In the genomic region with DNA sequence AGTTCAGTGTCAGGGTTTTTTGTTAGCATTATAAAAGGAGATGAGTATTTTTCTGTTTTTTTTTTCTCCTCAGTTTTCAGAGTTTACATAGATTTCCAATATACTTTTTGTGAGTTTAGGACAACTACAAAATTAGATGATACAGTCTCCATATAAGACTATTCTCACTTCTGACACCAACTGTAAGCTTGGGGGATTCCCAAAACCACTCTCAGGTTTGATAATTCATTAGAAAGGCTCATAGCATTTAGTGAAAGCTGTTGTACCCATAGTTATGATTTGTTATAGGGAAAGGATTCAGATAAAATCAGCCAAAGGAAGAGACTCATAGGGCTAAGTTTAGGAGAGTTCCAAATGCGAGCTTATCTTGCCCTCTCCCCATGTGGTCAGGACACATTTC, we compare ENCODE assay signal across 23 cellular contexts.
"Had no signal": no experiment of that assay in that cellular context is flagged by ENCODE, and none has a peak within 500 bp of the region (broad histone marks: within the 10 kb centered on the region; RNA-seq: fewer than 3 reads in every experiment).

No MANE protein-coding gene starts in this region.

- H3K27me3 Mint-ChIP-seq: progenitor cell of endocrine pancreas, type B pancreatic cell had no signal

- H3K4me3 ChIP-seq: adrenal gland, ascending aorta, mucosa of descending colon, neural progenitor cell, thoracic aorta, vagina had no signal

- H3K4me1 ChIP-seq: adrenal gland, ascending aorta, vagina had no signal

- H3K9me3 Mint-ChIP-seq: type B pancreatic cell had no signal

- H3K9me3 ChIP-seq: adrenal gland, ascending aorta, mucosa of descending colon, thoracic aorta, vagina had no signal

- H3K4me3 Mint-ChIP-seq: neural progenitor cell, type B pancreatic cell had no signal

- H3K4me1 Mint-ChIP-seq: neural progenitor cell had no signal

- H3K27me3 ChIP-seq: adrenal gland, ascending aorta, neural progenitor cell, vagina had no signal

- H3K36me3 ChIP-seq: adrenal gland, neural progenitor cell had no signal

- H3K27ac Mint-ChIP-seq: neural progenitor cell, progenitor cell of endocrine pancreas, type B pancreatic cell had no signal

- H3K27ac ChIP-seq: adrenal gland, ascending aorta, neural progenitor cell, thoracic aorta, vagina, VCaP had no signal

- ATAC-seq: activated CD4-positive, CD25-positive, alpha-beta regulatory T cell treated with anti-CD3 and anti-CD28 coated beads, Interleukin-2, amount 50 U/mL, for 24 hours; mucosa of descending colon had no signal

- DNase-seq: activated CD4-positive, alpha-beta T cell treated with anti-CD3 and anti-CD28 coated beads, Interleukin-2, amount 50 U/mL, for 1 hour; activated CD8-positive, alpha-beta memory T cell treated with anti-CD3 and anti-CD28 coated beads for 24 hours; activated CD8-positive, alpha-beta memory T cell treated with anti-CD3 and anti-CD28 coated beads, Interleukin-2, amount 50 U/mL, for 4 hours; activated gamma-delta T cell; activated naive CD4-positive, alpha-beta T cell treated with anti-CD3 and anti-CD28 coated beads, Interleukin-2, amount 50 U/mL, for 16 hours; adrenal gland; central memory CD4-positive, alpha-beta T cell; dermis blood vessel endothelial cell; effector CD8-positive, alpha-beta T cell; head of caudate nucleus; hypothalamus; mesenchymal stem cell; mucosa of descending colon; stimulated activated CD4-positive, alpha-beta T cell treated with anti-CD3 and anti-CD28 coated beads, Interleukin-4, amount 100 ng/mL, for 1 hour; stimulated activated naive CD4-positive, alpha-beta T cell treated with Interleukin-2 at 50 U/mL for 16 hours had no signal
